Comparison of ENCODE assay signal across 9 cellular contexts in the genomic region with DNA sequence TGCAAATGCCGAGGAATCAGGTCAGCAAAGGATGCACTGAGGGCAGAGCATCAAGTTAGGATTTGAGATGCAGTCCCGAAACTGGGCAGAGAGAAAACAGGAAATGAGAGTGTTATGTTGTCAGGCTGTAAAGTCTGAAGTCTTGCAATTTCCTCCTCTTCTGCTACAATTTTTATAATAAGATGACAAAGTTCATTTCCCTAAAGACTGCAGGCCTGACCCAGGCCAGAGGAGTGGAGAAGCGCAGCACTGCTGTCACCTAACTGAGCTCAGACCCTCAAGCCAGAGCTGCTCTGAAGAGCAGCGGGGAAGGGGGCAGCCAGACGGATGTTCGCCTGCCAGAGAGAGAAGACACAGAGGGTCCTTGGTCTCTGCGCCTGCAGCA. TPM values are rescaled to one million over a fixed set of nuclear protein-coding genes. Genes with fewer than 3 reads are reported as not detected.
A peak's percentile ranks its signal among the peaks of the same experiment; 100 is the strongest.
DNase-seq lines count a peak whose midpoint lies in the region; ATAC-seq, FAIRE-seq and TF ChIP-seq lines count a peak whose summit lies in the region.
"Had no signal": no experiment of that assay in that cellular context is flagged by ENCODE, and none has a peak within 500 bp of the region (broad histone marks: within the 10 kb centered on the region; RNA-seq: fewer than 3 reads in every experiment).

No MANE protein-coding gene starts in this region.

- POLR2A ChIA-PET in CD4-positive, alpha-beta T cell (lab: Charles Lee): interaction anchor here (1.5 kb wide), 1 partner anchor 40 kb away, joined by 4 read pairs; no protein-coding TSS in a partner anchor
- POLR2A ChIA-PET in H1 (lab: Charles Lee; ENCODE audit: partially characterized antibody): no interaction called here

- H3K4me1 ChIP-seq in H1 (replicated peaks in 1 of 4; ENCODE audit: control insufficient read depth in 3 of 4, insufficient read depth in 4 of 4, low read length in 3 of 4): no peaks in the 10 kb centered on the region

- no peaks in the 10 kb centered on the region for H3K79me1 ChIP-seq in H1 (ENCODE audit: low read depth, low read length)

- no peak overlapping the region for H3K27ac ChIP-seq in CD4-positive, alpha-beta T cell (ENCODE audit: low read depth, low read length)
- H3K27ac ChIP-seq in H1 (ENCODE audit: low read depth, low read length): no peak overlapping the region
- peak overlapping the region in 4 of 59 donors; percentile 3 to 58 (median 19) for H3K27ac ChIP-seq in dorsolateral prefrontal cortex

- no peaks in the 10 kb centered on the region for H3K36me3 ChIP-seq in H1 (ENCODE audit: control insufficient read depth in 2 of 4, insufficient read depth in 4 of 4, low read length in 3 of 4)

- no peak overlapping the region for H2BK15ac ChIP-seq in H1 (ENCODE audit: low read length)

- no peak overlapping the region for H3K56ac ChIP-seq in H1 (replicated peaks; ENCODE audit: insufficient read length, low read depth, low read length)

- no peaks in the 10 kb centered on the region for H3K79me2 ChIP-seq in H1 (ENCODE audit: control insufficient read depth in 1 of 2, insufficient read depth in 2 of 2, low read length in 2 of 2)

- no peak overlapping the region for H3K9ac ChIP-seq in H1 (replicated peaks in 1 of 4; ENCODE audit: extremely low read depth in 1 of 4, low read depth in 3 of 4, low read length in 3 of 4)

- H2BK20ac ChIP-seq in H1 (ENCODE audit: low read length): no peak overlapping the region

- 92% methylated on average over 7 of the region's 7 CpGs; no CpG with 5 or more reads in 1 of the 2 experiments for WGBS in H1 (ENCODE audit: extremely low coverage in 1 of 2, insufficient coverage in 1 of 2, insufficient read length in 1 of 2, insufficient replicate concordance in 2 of 2, low coverage in 1 of 2, low lambda C conversion rate in 2 of 2, missing lambda C conversion rate in 1 of 2), 2 experiments

- H4K5ac ChIP-seq in H1 (ENCODE audit: insufficient read length, low read depth, low read length): no peak overlapping the region

- H3K23me2 ChIP-seq in H1 (ENCODE audit: low read depth, low read length): no peaks in the 10 kb centered on the region

- no peak overlapping the region for H3K14ac ChIP-seq in H1 (ENCODE audit: insufficient read length)

- H2BK5ac ChIP-seq in H1 (ENCODE audit: low read depth, low read length): no peak overlapping the region

- no peaks in the 10 kb centered on the region for H3K9me3 Mint-ChIP-seq in CD4-positive, alpha-beta T cell
- peaks cover 7% of the 10 kb centered on the region for H3K9me3 Mint-ChIP-seq in type B pancreatic cell

- no peaks in the 10 kb centered on the region for H3K27me3 ChIP-seq in CD4-positive, alpha-beta T cell (ENCODE audit: control insufficient read depth, insufficient read depth, low read length)
- H3K27me3 ChIP-seq in H1 (replicated peaks in 1 of 4; ENCODE audit: control insufficient read depth in 3 of 4, extremely low read depth in 1 of 4, insufficient read depth in 3 of 4, low read length in 3 of 4) (no peaks in the 10 kb centered on the region), dorsolateral prefrontal cortex (no peaks in the 10 kb centered on the region)

- H3K23ac ChIP-seq in H1 (ENCODE audit: insufficient read length): no peak overlapping the region

- peak overlapping the region; percentile 22; the same call in 1 of the 2 replicates for H4K8ac ChIP-seq in H1 (ENCODE audit: extremely low read depth, insufficient read depth, low read length)

- no peak overlapping the region for H2BK120ac ChIP-seq in H1 (replicated peaks; ENCODE audit: low read depth, low read length)

- TF ChIP-seq RAD21 in H1 (IDR thresholded peaks at IDR 0.05 in 1 of 2, conservative IDR thresholded peaks at IDR 0.05 in 1 of 2; ENCODE audit: low read depth in 2 of 2, low read length in 2 of 2): no peak

- H3K4ac ChIP-seq in H1 (replicated peaks; ENCODE audit: insufficient read length, low read depth, low read length): no peak overlapping the region

- H3K4me2 ChIP-seq in H1 (ENCODE audit: insufficient read depth in 1 of 2, low read depth in 2 of 2, low read length in 2 of 2): no peak overlapping the region

- H3K18ac ChIP-seq in H1 (ENCODE audit: extremely low read depth, low read length): no peak overlapping the region

- H3K4me3 ChIP-seq in H1 (ENCODE audit: extremely low read depth in 1 of 4, insufficient read depth in 2 of 4, low read depth in 3 of 4, low read length in 4 of 4) (no peak overlapping the region), dorsolateral prefrontal cortex (no peak overlapping the region)

- no peak for DNase-seq in CD4-positive, alpha-beta T cell
- no peak for DNase-seq in H1 (ENCODE audit: low read depth in 1 of 2, low spot score in 2 of 2)
- no peak for DNase-seq in DMS153 (lab: John Stamatoyannopoulos, UW)
- DNase-seq in type B pancreatic cell (ENCODE audit: extremely low spot score, unreplicated experiment): no peak
- DNase-seq in dorsolateral prefrontal cortex: no peak
- no peak for DNase-seq in activated gamma-delta T cell (lab: John Stamatoyannopoulos, UW)
- DNase-seq: GDM1 had no signal

- peaks cover 0 to 2% of the 10 kb centered on the region in 2 experiments for H4K20me1 ChIP-seq in H1 (replicated peaks in 1 of 2; ENCODE audit: control insufficient read depth in 1 of 2, insufficient read depth in 2 of 2, low read length in 2 of 2)

- CTCF ChIA-PET in CD4-positive, alpha-beta T cell (lab: Charles Lee): no interaction called here
- CTCF ChIA-PET in H1 (lab: Charles Lee; ENCODE audit: partially characterized antibody): no interaction called here

- FAIRE-seq in H1 (lab: Jason Lieb, UNC): no peak

- H3K36me3 Mint-ChIP-seq in CD4-positive, alpha-beta T cell (ENCODE audit: low read depth): no peaks in the 10 kb centered on the region
- no peaks in the 10 kb centered on the region for H3K36me3 Mint-ChIP-seq in type B pancreatic cell

- H3K9me3 ChIP-seq in CD4-positive, alpha-beta T cell (ENCODE audit: control insufficient read depth, low read length): no peaks in the 10 kb centered on the region
- H3K9me3 ChIP-seq in H1 (ENCODE audit: insufficient read depth in 2 of 2, low read depth in 1 of 2, low read length in 1 of 2): 0 out of 4 replicates have a peak, but pooled peaks cover 0 to under 1% of the 10 kb centered on the region in 2 experiments

- no peak overlapping the region for H4K91ac ChIP-seq in H1 (replicated peaks; ENCODE audit: insufficient read length, low read length)

- TF ChIP-seq POLR2A in H1 (IDR thresholded peaks at IDR 0.05; ENCODE audit: control extremely low read depth in 1 of 2, low read depth in 2 of 2, low read length in 2 of 2): no peak

- no peak overlapping the region for H3K4me3 Mint-ChIP-seq in CD4-positive, alpha-beta T cell
- no peak overlapping the region for H3K4me3 Mint-ChIP-seq in type B pancreatic cell

- H2BK12ac ChIP-seq in H1 (ENCODE audit: low read depth, low read length): no peak overlapping the region

- peaks cover 27% of the 10 kb centered on the region for H3K4me1 Mint-ChIP-seq in CD4-positive, alpha-beta T cell (ENCODE audit: low read depth)
- H3K4me1 Mint-ChIP-seq in type B pancreatic cell (ENCODE audit: unreplicated experiment): peaks cover 6% of the 10 kb centered on the region

- H3K27me3 Mint-ChIP-seq in CD4-positive, alpha-beta T cell: no peaks in the 10 kb centered on the region
- no peaks in the 10 kb centered on the region for H3K27me3 Mint-ChIP-seq in type B pancreatic cell

- ATAC-seq in CD4-positive, alpha-beta T cell (ENCODE audit: poor library complexity): peak; percentile 39
- ATAC-seq in GM19468 (IDR thresholded peaks at IDR 0.05; ENCODE audit: extremely low read depth, unreplicated experiment) (peak; percentile 91), HG03457 (IDR thresholded peaks at IDR 0.05; ENCODE audit: unreplicated experiment) (peak; percentile 91)

- no peak for TF ChIP-seq EP300 in H1 (IDR thresholded peaks at IDR 0.05; ENCODE audit: borderline replicate concordance in 1 of 2, low read depth in 2 of 2, low read length in 2 of 2)

- intact Hi-C loops in CD4-positive, alpha-beta T cell (cut with DNase I, micrococcal nuclease): no loop called here
- intact Hi-C loops in dorsolateral prefrontal cortex (cut with DNase I): no loop called here

- H2AFZ ChIP-seq in H1 (ENCODE audit: low read length): no peak overlapping the region

- no peak overlapping the region for H2AK5ac ChIP-seq in H1 (ENCODE audit: low read depth, low read length)

- no peak for TF ChIP-seq CTCF in CD4-positive, alpha-beta T cell (IDR thresholded peaks at IDR 0.05)
- TF ChIP-seq CTCF in H1 (IDR thresholded peaks at IDR 0.05; ENCODE audit: control extremely low read depth in 1 of 3, insufficient read depth in 1 of 3, low read depth in 1 of 3, low read length in 3 of 3) (no peak), type B pancreatic cell (conservative IDR thresholded peaks at IDR 0.05) (no peak), dorsolateral prefrontal cortex (IDR thresholded peaks at IDR 0.05 in 54 of 56, conservative IDR thresholded peaks at IDR 0.05 in 2 of 56; ENCODE audit: low read depth in 1 of 56, partially characterized antibody in 56 of 56) (no peak)

- peak overlapping the region; percentile 61 for H3K27ac Mint-ChIP-seq in CD4-positive, alpha-beta T cell
- H3K27ac Mint-ChIP-seq in type B pancreatic cell: no peak overlapping the region

TF ChIP-seq in H1, 55 proteins besides CTCF, POLR2A, EP300 and RAD21:
- no peak for TF ChIP-seq JUN (IDR thresholded peaks at IDR 0.05; ENCODE audit: low read depth, low read length)

RNA-seq across cellular contexts. Expression of a gene that starts 12.5 kb away (rescaled TPM):
- total RNA-seq in CD4-positive, alpha-beta T cell: 10 to 100 TPM; 27.5 to 30.3 TPM
- total RNA-seq in H1 (2021; fragmentation: NEBNext Ultra II Directional; extraction: Animal tissue kit (Norgen Biotek cat#: 25700)): 0.55 TPM in 1 of 2 replicates, not detected in the other
- polyA plus RNA-seq in H1 (2011; rRNA removed): 0.08 and 0.30 TPM in 2 replicates
- 0.30 TPM for polyA plus RNA-seq in H1 (2011; cell fraction: cytosol; rRNA removed)
- polyA plus RNA-seq in H1 (2011; cell fraction: nucleus; rRNA removed): 0.39 TPM
- 0.29 to 0.45 TPM in 2 of 4 replicates, not detected in the others for polyA plus RNA-seq in H1 (2012, experiment 1 of 2)
- not detected for polyA plus RNA-seq in H1 (2012, experiment 2 of 2)
- polyA plus RNA-seq in H1 (2013, experiment 1 of 2): 0.10 TPM
- polyA plus RNA-seq in H1 (2013, experiment 2 of 2): 0.07 TPM
- polyA minus RNA-seq in H1 (2011; rRNA and poly(A)+ RNA removed): 0.54 TPM in 2 replicates
- polyA minus RNA-seq in H1 (2011; cell fraction: cytosol; rRNA and poly(A)+ RNA removed): not detected
- 2.3 TPM for polyA minus RNA-seq in H1 (2011; cell fraction: nucleus; rRNA and poly(A)+ RNA removed)
- total RNA-seq in type B pancreatic cell (ENCODE audit: low replicate concordance): 0.21 and 0.92 TPM in 2 replicates
- 10 to 100 TPM in 23 of 120 experiments, 1 to 10 TPM in 97; 1.6 to 23.2 (median 7.2) TPM for total RNA-seq in dorsolateral prefrontal cortex

Comparison
In these comparisons a context has a peak if more than half of its experiments do, and no peak if none do; other contexts are left out.
1. ATAC-seq: peak in every context shown above with its lines; median percentile 91 in GM19468; 91 in HG03457; 39 in CD4-positive, alpha-beta T cell.